In genomic region chr5:171416160-171417049, GRCh38 we compare ENCODE assay signal across 1 cellular context.
TF ChIP-seq lines count a peak whose summit lies in the region.

No MANE protein-coding gene starts in this region.

TF ChIP-seq in K562, 482 proteins besides CTCF, POLR2A, EP300 and RAD21 (continued from another document):
- no peak for TF ChIP-seq HINFP (tag; conservative IDR thresholded peaks at IDR 0.05; ENCODE audit: low read depth)
- no peak for TF ChIP-seq ZNF282 (CRISPR knock-in tag; IDR thresholded peaks at IDR 0.05)
- TF ChIP-seq NR2C2 (CRISPR knock-in tag; IDR thresholded peaks at IDR 0.05) = no peak
- no peak for TF ChIP-seq NR2C2 (tag; IDR thresholded peaks at IDR 0.05)
- no peak for TF ChIP-seq ARID1B (IDR thresholded peaks at IDR 0.05)
- no peak for TF ChIP-seq ZNF431 (CRISPR knock-in tag; IDR thresholded peaks at IDR 0.05)
- TF ChIP-seq BCL6 (CRISPR knock-in tag; IDR thresholded peaks at IDR 0.05) = no peak
- no peak for TF ChIP-seq NFYB (IDR thresholded peaks at IDR 0.05; ENCODE audit: extremely low read depth, insufficient read length)
- no peak for TF ChIP-seq ZNF146 (CRISPR knock-in tag; IDR thresholded peaks at IDR 0.05; ENCODE audit: unreplicated experiment)
- TF ChIP-seq ZKSCAN8 (CRISPR knock-in tag; IDR thresholded peaks at IDR 0.05) = no peak
- no peak for TF ChIP-seq HMBOX1 (IDR thresholded peaks at IDR 0.05)
- TF ChIP-seq CC2D1A (IDR thresholded peaks at IDR 0.05) = no peak
- TF ChIP-seq SAFB2 (IDR thresholded peaks at IDR 0.05; ENCODE audit: borderline replicate concordance, low read depth, low read length, severe bottlenecking) = no peak
